In the genomic region with DNA sequence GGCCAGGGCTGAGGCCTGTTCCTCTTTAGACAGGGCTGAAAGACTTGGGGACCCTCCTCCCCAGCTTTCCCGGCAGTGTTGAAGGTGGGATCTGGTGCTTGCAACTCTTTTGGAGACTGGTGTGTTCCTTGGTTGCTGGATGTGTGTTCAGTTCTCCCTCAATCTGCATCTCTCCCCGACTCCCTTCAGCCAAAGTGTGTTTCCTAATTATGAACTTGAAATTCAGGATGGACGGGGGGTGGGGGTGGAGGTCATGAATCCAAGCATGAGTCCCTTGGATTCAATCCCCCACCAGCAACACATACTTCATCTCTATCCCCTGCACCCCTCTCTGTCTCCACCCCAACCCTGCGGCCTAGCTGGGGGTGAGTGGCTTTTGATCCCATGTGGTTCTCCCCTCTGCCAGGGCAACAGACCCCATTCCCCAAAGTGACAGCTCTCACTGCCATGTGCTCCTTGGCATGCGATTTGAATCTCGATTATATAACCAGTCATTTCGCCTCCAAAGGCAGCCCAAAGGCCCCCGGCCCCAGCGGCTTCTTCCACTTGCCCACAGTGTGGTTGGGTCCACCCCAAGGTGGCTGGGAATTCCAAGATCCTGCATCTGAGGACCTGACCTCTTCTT, we compare ENCODE assay signal across 9 cellular contexts. TPM values are rescaled to one million over a fixed set of nuclear protein-coding genes. Genes with fewer than 3 reads are reported as not detected.
DNase-seq lines count a peak whose midpoint lies in the region; ATAC-seq, FAIRE-seq and TF ChIP-seq lines count a peak whose summit lies in the region.
"Had no signal": no experiment of that assay in that cellular context is flagged by ENCODE, and none has a peak within 500 bp of the region (broad histone marks: within the 10 kb centered on the region; RNA-seq: fewer than 3 reads in every experiment).

No MANE protein-coding gene starts in this region.

- no peaks in the 10 kb centered on the region for H3K9me3 ChIP-seq in upper lobe of left lung

- no peaks in the 10 kb centered on the region for H3K36me3 Mint-ChIP-seq in activated naive CD4-positive, alpha-beta T cell treated with anti-CD3 and anti-CD28 coated beads, Interleukin-2, amount 10 ng/mL, durations not matched to agents 7 days and 5 days

- peaks cover 33 to 53% (median 42%) of the 10 kb centered on the region in 4 donors for H3K4me1 ChIP-seq in upper lobe of left lung

- H3K27me3 Mint-ChIP-seq in activated naive CD4-positive, alpha-beta T cell treated with anti-CD3 and anti-CD28 coated beads, Interleukin-2, amount 10 ng/mL, durations not matched to agents 7 days and 5 days, result peaks cover 81% of the 10 kb centered on the region

- H3K4me1 Mint-ChIP-seq in activated naive CD4-positive, alpha-beta T cell treated with anti-CD3 and anti-CD28 coated beads, Interleukin-2, amount 10 ng/mL, durations not matched to agents 7 days and 5 days, result peaks cover 7% of the 10 kb centered on the region

- H3K27ac Mint-ChIP-seq in activated naive CD4-positive, alpha-beta T cell treated with anti-CD3 and anti-CD28 coated beads, Interleukin-2, amount 10 ng/mL, durations not matched to agents 7 days and 5 days, result no peak overlapping the region

- CTCF ChIA-PET in activated naive CD4-positive, alpha-beta T cell treated with anti-CD3 and anti-CD28 coated beads, Interleukin-2, amount 10 ng/mL, durations not matched to agents 7 days and 5 days (lab: Charles Lee), result no interaction called here

- ATAC-seq in upper lobe of left lung (ENCODE audit: low FRiP score in 2 of 2) (no peak), HG03095 (IDR thresholded peaks at IDR 0.05; ENCODE audit: unreplicated experiment) (no peak)

- TF ChIP-seq EP300 in upper lobe of left lung (IDR thresholded peaks at IDR 0.05), result no peak

- peak overlapping the region; percentile 64 to 80 for H3K4me3 ChIP-seq in cardiac fibroblast (replicated peaks in 1 of 2; ENCODE audit: low read depth in 2 of 2, low read length in 2 of 2)
- peak overlapping the region; percentile 68 to 90 (median 80) for H3K4me3 ChIP-seq in upper lobe of left lung

- H3K27ac ChIP-seq in upper lobe of left lung, result peak overlapping the region; percentile 86 to 93 (median 88)

- TF ChIP-seq CTCF in cardiac fibroblast (IDR thresholded peaks at IDR 0.05; ENCODE audit: low read depth, low read length) (no peak), upper lobe of left lung (IDR thresholded peaks at IDR 0.05) (no peak)

- FAIRE-seq in H54 (lab: Jason Lieb, UNC), result no peak

- WGBS in upper lobe of left lung, 2 donors, result 45 to 54% methylated on average over 7 to 9 of the region's 9 CpGs

- no peaks in the 10 kb centered on the region for H3K36me3 ChIP-seq in upper lobe of left lung

- H3K9me3 Mint-ChIP-seq in activated naive CD4-positive, alpha-beta T cell treated with anti-CD3 and anti-CD28 coated beads, Interleukin-2, amount 10 ng/mL, durations not matched to agents 7 days and 5 days, result no peaks in the 10 kb centered on the region

- H3K4me3 Mint-ChIP-seq in activated naive CD4-positive, alpha-beta T cell treated with anti-CD3 and anti-CD28 coated beads, Interleukin-2, amount 10 ng/mL, durations not matched to agents 7 days and 5 days, result peak overlapping the region; percentile 39

- TF ChIP-seq POLR2A in upper lobe of left lung (IDR thresholded peaks at IDR 0.05) (no peak), H54 (IDR thresholded peaks at IDR 0.05; ENCODE audit: low read depth, low read length) (no peak)

- no peaks in the 10 kb centered on the region for H3K27me3 ChIP-seq in upper lobe of left lung

- no peak for DNase-seq in activated naive CD4-positive, alpha-beta T cell treated with anti-CD3 and anti-CD28 coated beads, Interleukin-2, amount 10 ng/mL, durations not matched to agents 7 days and 5 days
- no peak for DNase-seq in activated naive CD4-positive, alpha-beta T cell treated with Interleukin-2 at 50 U/mL for 16 hours
- DNase-seq in cardiac fibroblast (ENCODE audit: low read depth in 2 of 2), result no peak
- DNase-seq in midbrain (lab: John Stamatoyannopoulos, UW), result peak; percentile 55
- DNase-seq in upper lobe of left lung, result no peak
- no peak for DNase-seq in H54 (ENCODE audit: insufficient read length, low spot score)
- DNase-seq in NCI-H146 treated with DMSO at 0.1 percent for 48 hours (lab: John Stamatoyannopoulos, UW; ENCODE audit: unreplicated experiment), result no peak
- DNase-seq: NCI-H2171 treated with DMSO at 0.1 percent for 48 hours had no signal

RNA-seq across cellular contexts. Expression of gene ARHGAP23, which starts 1.3 kb away (rescaled TPM):
- total RNA-seq in upper lobe of left lung, result 100 to 1,000 TPM in 1 of 6 donors, 10 to 100 TPM in 5; 30.4 to 104 (median 70.1) TPM
